In genomic region chr16:69397821-69398521, GRCh38 we compare ENCODE assay signal across 8 cellular contexts. TPM values are rescaled to one million over a fixed set of nuclear protein-coding genes. Genes with fewer than 3 reads are reported as not detected.
A peak's percentile ranks its signal among the peaks of the same experiment; 100 is the strongest.
DNase-seq lines count a peak whose midpoint lies in the region; ATAC-seq and TF ChIP-seq lines count a peak whose summit lies in the region.

No MANE protein-coding gene starts in this region.

- H3K27me3 ChIP-seq in liver (ENCODE audit: control insufficient read depth in 4 of 4, insufficient read depth in 4 of 4, low read length in 3 of 4) (no peaks in the 10 kb centered on the region), transverse colon (no peaks in the 10 kb centered on the region)

- no peak overlapping the region for H3K4me3 Mint-ChIP-seq in chondrocyte (ENCODE audit: unreplicated experiment)

- TF ChIP-seq POLR2A in transverse colon (IDR thresholded peaks at IDR 0.05), result no peak

- H3K4me1 Mint-ChIP-seq in chondrocyte (ENCODE audit: low read depth), result peaks cover 29% of the 10 kb centered on the region

- H3K27me3 Mint-ChIP-seq in chondrocyte (ENCODE audit: low read depth), result no peaks in the 10 kb centered on the region

- no peaks in the 10 kb centered on the region for H3K36me3 Mint-ChIP-seq in chondrocyte (ENCODE audit: low read depth)

- peak; percentile 14 for DNase-seq in NCI-H2171 treated with DMSO at 0.1 percent for 48 hours (lab: John Stamatoyannopoulos, UW)
- no peak for DNase-seq in NCI-H2171 (lab: John Stamatoyannopoulos, UW)
- peak; percentile 62 for DNase-seq in NCI-H82 (lab: John Stamatoyannopoulos, UW)
- DNase-seq in chondrocyte (ENCODE audit: low spot score), result no peak
- no peak for DNase-seq in transverse colon

- H3K9me3 Mint-ChIP-seq in chondrocyte (ENCODE audit: low read depth), result no peaks in the 10 kb centered on the region

- in situ Hi-C loops in transverse colon (cut with MboI; ENCODE audit: low pct_ligation_motif_present in 1 of 4, low pct_unique_long_range_greater_than_20kb in 1 of 4, low sequenced_read_pairs in 3 of 4), result loop anchor here in 2 of 4 donors (10.0 to 25.0 kb wide), 2 partner anchors 314 to 357 kb away; partner anchors contain the start of gene NOB1 (in 1 of the 2)

- no peak for TF ChIP-seq EP300 in transverse colon (IDR thresholded peaks at IDR 0.05; ENCODE audit: low read depth)

- no peak for ATAC-seq in GM18502 (IDR thresholded peaks at IDR 0.05; ENCODE audit: poor library complexity, unreplicated experiment)
- ATAC-seq in GM18868 (IDR thresholded peaks at IDR 0.05; ENCODE audit: unreplicated experiment), result no peak

- peaks cover 4 to 27% (median 19%) of the 10 kb centered on the region in 4 donors for H3K4me1 ChIP-seq in liver (ENCODE audit: control insufficient read depth in 4 of 4, insufficient read depth in 4 of 4, low read length in 3 of 4)
- peaks cover 20 to 59% (median 36%) of the 10 kb centered on the region in 4 donors for H3K4me1 ChIP-seq in transverse colon

- peak overlapping the region; percentile 54 to 67 for H3K27ac ChIP-seq in liver (ENCODE audit: low read depth in 1 of 2, low read length in 2 of 2)
- H3K27ac ChIP-seq in transverse colon, result peak overlapping the region; percentile 85 to 91 (median 89)

- TF ChIP-seq CTCF in chondrocyte (IDR thresholded peaks at IDR 0.05) (peak; percentile 78), liver (IDR thresholded peaks at IDR 0.05; ENCODE audit: low read depth, low read length, missing input control) (peak; percentile 70), transverse colon (IDR thresholded peaks at IDR 0.05) (peak; percentile 30 to 60 (median 41))

- H3K9me3 ChIP-seq in liver (ENCODE audit: control insufficient read depth in 4 of 4, low read length in 3 of 4), result no peaks in the 10 kb centered on the region
- H3K9me3 ChIP-seq in transverse colon, result no peaks in the 10 kb centered on the region

- H3K4me3 ChIP-seq in liver (ENCODE audit: low read depth in 1 of 3, low read length in 3 of 3) (no peak overlapping the region), transverse colon (no peak overlapping the region)

- 42% methylated on average over 6 of the region's 6 CpGs for WGBS in liver
- 39 to 56% methylated on average over 2 to 6 of the region's 6 CpGs for WGBS in transverse colon (ENCODE audit: low coverage in 1 of 2), 2 donors

- H3K27ac Mint-ChIP-seq in chondrocyte (ENCODE audit: unreplicated experiment), result peak overlapping the region; percentile 77

- peak; percentile 89 to 93 for TF ChIP-seq RAD21 in liver (IDR thresholded peaks at IDR 0.05)

- H3K36me3 ChIP-seq in liver (ENCODE audit: control insufficient read depth in 4 of 4, insufficient read depth in 3 of 4, low read depth in 1 of 4, low read length in 3 of 4) (no peaks in the 10 kb centered on the region), transverse colon (no peaks in the 10 kb centered on the region)

- intact Hi-C loops in transverse colon (cut with DNase I; ENCODE audit: low total_unique reads), result loop anchor here (10.0 kb wide), 1 partner anchor 167 kb away; the partner anchor contains the start of gene NFAT5

- peak overlapping the region in 1 of 2 donors; percentile 53 for H3K9ac ChIP-seq in liver (ENCODE audit: low read depth in 1 of 2, low read length in 2 of 2)

TF ChIP-seq in liver, 16 proteins besides CTCF, POLR2A, EP300 and RAD21:
- TF ChIP-seq JUND (IDR thresholded peaks at IDR 0.05), result peak in 1 of 2 donors; percentile 31
- no peak for TF ChIP-seq ATF3 (IDR thresholded peaks at IDR 0.05)
- TF ChIP-seq NR2F2 (IDR thresholded peaks at IDR 0.05), result no peak
- TF ChIP-seq FOXA1 (IDR thresholded peaks at IDR 0.05), result peak; percentile 12
- no peak for TF ChIP-seq TAF1 (conservative IDR thresholded peaks at IDR 0.05)
- peak; percentile 47 for TF ChIP-seq YY1 (IDR thresholded peaks at IDR 0.05)
- no peak for TF ChIP-seq GABPA (IDR thresholded peaks at IDR 0.05 in 1 of 2, conservative IDR thresholded peaks at IDR 0.05 in 1 of 2)
- no peak for TF ChIP-seq ZBTB33 (IDR thresholded peaks at IDR 0.05)
- peak; percentile 35 to 62 for TF ChIP-seq HNF4A (conservative IDR thresholded peaks at IDR 0.05)
- no peak for TF ChIP-seq EGR1 (IDR thresholded peaks at IDR 0.05; ENCODE audit: low read depth in 2 of 2)
- no peak for TF ChIP-seq FOXA2 (IDR thresholded peaks at IDR 0.05)
- TF ChIP-seq RXRA (IDR thresholded peaks at IDR 0.05), result no peak
- peak; percentile 43 for TF ChIP-seq REST (IDR thresholded peaks at IDR 0.05)
- peak; percentile 67 for TF ChIP-seq MAX (IDR thresholded peaks at IDR 0.05)

RNA-seq across cellular contexts. Expression of gene TERF2, which starts 12.2 kb away (rescaled TPM):
- total RNA-seq in chondrocyte, result 27.1 to 27.9 TPM (median 27.7 TPM) in 3 replicates
- total RNA-seq in liver, result 10 to 100 TPM in 1 of 2 donors, 1 to 10 TPM in 1; 8.5 to 11.3 TPM
- 1 to 10 TPM; 5.2 to 7.7 TPM for polyA plus RNA-seq in liver
- 100 to 1,000 TPM in 1 of 4 donors, 10 to 100 TPM in 2, 1 to 10 TPM in 1; 8.6 to 104 (median 17.3) TPM for total RNA-seq in transverse colon

RNA-seq across cellular contexts. Expression of gene CYB5B, which starts 26.4 kb away (rescaled TPM):
- 67.3 to 75.5 TPM (median 71.8 TPM) in 3 replicates for total RNA-seq in chondrocyte
- 10 to 100 TPM; 50.8 to 86.3 TPM for total RNA-seq in liver
- polyA plus RNA-seq in liver, result 10 to 100 TPM; 38.7 to 40.8 TPM
- total RNA-seq in transverse colon, result 10 to 100 TPM; 30.3 to 60.5 (median 42.4) TPM

RNA-seq across cellular contexts. Expression of gene TMED6, which starts 46.4 kb away (rescaled TPM):
- total RNA-seq in chondrocyte, result 0.38 to 0.65 TPM (median 0.55 TPM) in 3 replicates
- total RNA-seq in liver, result 10 to 100 TPM; 10.6 to 46.2 TPM
- 10 to 100 TPM in 1 of 2 donors, under 1 TPM in 1; 0.18 to 11.4 TPM for polyA plus RNA-seq in liver
- 1 to 10 TPM in 2 of 4 donors, not detected in 2; 5.7 to 6.8 TPM for total RNA-seq in transverse colon

RNA-seq across cellular contexts. Expression of gene NIP7, which starts 58.4 kb away (rescaled TPM):
- total RNA-seq in chondrocyte, result 17.2 to 28.8 TPM (median 18.6 TPM) in 3 replicates
- 10 to 100 TPM; 11.7 to 14.0 TPM for total RNA-seq in liver
- polyA plus RNA-seq in liver, result 10 to 100 TPM in 1 of 2 donors, 1 to 10 TPM in 1; 7.4 to 10.5 TPM
- 10 to 100 TPM in 2 of 4 donors, 1 to 10 TPM in 2; 1.8 to 17.3 (median 8.9) TPM for total RNA-seq in transverse colon

RNA-seq across cellular contexts. Expression of gene COG8, which starts 58.6 kb away (rescaled TPM):
- total RNA-seq in chondrocyte, result 34.1 to 45.7 TPM (median 36.8 TPM) in 3 replicates
- total RNA-seq in liver, result 10 to 100 TPM; 28.8 to 37.4 TPM
- polyA plus RNA-seq in liver, result 10 to 100 TPM; 11.2 to 19.6 TPM
- 10 to 100 TPM; 29.5 to 52.0 (median 48.3) TPM for total RNA-seq in transverse colon

Comparison
In these comparisons a context has a peak if more than half of its experiments do, and no peak if none do; other contexts are left out.
1. DNase-seq: peak in NCI-H2171 treated with DMSO at 0.1 percent for 48 hours (single experiment) and NCI-H82 (single experiment); none in NCI-H2171 (single experiment), chondrocyte (single experiment) and transverse colon (single experiment).
2. Peak in every context shown above with its lines, with median percentiles within 50 percentile points of each other: CTCF ChIP-seq.